ENCODE assay signal across 17 cellular contexts in genomic region chr2:59296279-59296678, GRCh38.
A peak's percentile ranks its signal among the peaks of the same experiment; 100 is the strongest.
DNase-seq lines count a peak whose midpoint lies in the region; ATAC-seq and TF ChIP-seq lines count a peak whose summit lies in the region.
"Had no signal": no experiment of that assay in that cellular context is flagged by ENCODE, and none has a peak within 500 bp of the region (broad histone marks: within the 10 kb centered on the region; RNA-seq: fewer than 3 reads in every experiment).

No MANE protein-coding gene starts in this region.

- TF ChIP-seq POLR2A in body of pancreas (IDR thresholded peaks at IDR 0.05) (no peak), esophagus muscularis mucosa (IDR thresholded peaks at IDR 0.05; ENCODE audit: low read depth) (no peak)

- ATAC-seq in body of pancreas (peak; percentile 79), GM19463 (IDR thresholded peaks at IDR 0.05; ENCODE audit: unreplicated experiment) (no peak), GM21367 (IDR thresholded peaks at IDR 0.05; ENCODE audit: unreplicated experiment) (no peak)
- ATAC-seq: CD8-positive, alpha-beta T cell; GM12878; HCT116; Right ventricle myocardium inferior had no signal

- H3K4me1 ChIP-seq in body of pancreas (peaks cover 19% of the 10 kb centered on the region), esophagus muscularis mucosa (no peaks in the 10 kb centered on the region)

- H3K27ac ChIP-seq in body of pancreas (peak overlapping the region in 2 of 4 donors; percentile 10 to 42), esophagus muscularis mucosa (replicated peaks in 1 of 4) (no peak overlapping the region)
- H3K27ac ChIP-seq: GM23248 had no signal

- H3K9me3 ChIP-seq in body of pancreas: no peaks in the 10 kb centered on the region
- H3K9me3 ChIP-seq in esophagus muscularis mucosa: no peaks in the 10 kb centered on the region

- intact Hi-C loops in body of pancreas (cut with DNase I) (no loop called here), esophagus muscularis mucosa (cut with DNase I) (no loop called here)

- H3K36me3 ChIP-seq in body of pancreas (replicated peaks in 1 of 2; ENCODE audit: insufficient read depth in 1 of 2, low read depth in 2 of 2): no peaks in the 10 kb centered on the region
- no peaks in the 10 kb centered on the region for H3K36me3 ChIP-seq in esophagus muscularis mucosa

- WGBS in body of pancreas, 2 donors: 8 to 25% methylated on average over 2 of the region's 2 CpGs
- 57% methylated on average over 2 of the region's 2 CpGs for WGBS in esophagus muscularis mucosa

- H3K27me3 ChIP-seq in body of pancreas: no peaks in the 10 kb centered on the region
- H3K27me3 ChIP-seq in esophagus muscularis mucosa: peaks cover 0 to 3% (median 0%) of the 10 kb centered on the region in 4 donors

- no peak for TF ChIP-seq CTCF in body of pancreas (IDR thresholded peaks at IDR 0.05)
- no peak for TF ChIP-seq CTCF in esophagus muscularis mucosa (IDR thresholded peaks at IDR 0.05)

- TF ChIP-seq EP300 in esophagus muscularis mucosa (IDR thresholded peaks at IDR 0.05): no peak

- H3K4me3 ChIP-seq in body of pancreas (no peak overlapping the region), esophagus muscularis mucosa (no peak overlapping the region)
- H3K4me3 ChIP-seq: GM12878, GM23248 had no signal

- DNase-seq in Daoy (ENCODE audit: low read depth) (peak; percentile 72), ELF-1 (ENCODE audit: low read depth, low spot score) (peak; percentile 5), body of pancreas (peak; percentile 27 to 51 (median 36)), kidney tubule cell (ENCODE audit: low spot score) (peak; percentile 51), esophagus muscularis mucosa (ENCODE audit: extremely low spot score) (no peak)
- DNase-seq: CD8-positive, alpha-beta T cell; GM23248; MV-4-11; NCI-H1417 treated with DMSO at 0.1 percent for 48 hours; NCI-H2081; NCI-H345; NCI-H526 treated with DMSO at 0.1 percent for 48 hours had no signal
